Comparison of ENCODE assay signal across 22 cellular contexts in genomic region chr17:28693866-28694265, GRCh38. TPM values are rescaled to one million over a fixed set of nuclear protein-coding genes. Genes with fewer than 3 reads are reported as not detected.
"Had no signal": no experiment of that assay in that cellular context is flagged by ENCODE, and none has a peak within 500 bp of the region (broad histone marks: within the 10 kb centered on the region; RNA-seq: fewer than 3 reads in every experiment).

No MANE protein-coding gene starts in this region.

- ATAC-seq: activated CD8-positive, alpha-beta T cell treated with anti-CD3 and anti-CD28 coated beads for 36 hours; body of pancreas; gastrocnemius medialis; heart left ventricle; psoas muscle; right cardiac atrium had no signal

- H3K27me3 ChIP-seq: body of pancreas, gastrocnemius medialis, heart left ventricle, stomach, testis had no signal

- H3K4me1 Mint-ChIP-seq: activated B cell treated with CpG ODN at 0.5 μM for 24 hours; activated naive CD4-positive, alpha-beta T cell treated with anti-CD3 and anti-CD28 coated beads, Interleukin-2, amount 50 U/mL, for 24 hours; nephron had no signal

- H3K4me3 ChIP-seq: body of pancreas, coronary artery, gastrocnemius medialis, heart left ventricle, psoas muscle, skin epidermis, stomach, testis had no signal

- H3K27ac ChIP-seq: body of pancreas, coronary artery, gastrocnemius medialis, heart left ventricle, psoas muscle, skin epidermis, stomach, testis had no signal

- H3K9me3 Mint-ChIP-seq: activated B cell treated with CpG ODN at 0.5 μM for 24 hours; activated CD8-positive, alpha-beta T cell treated with anti-CD3 and anti-CD28 coated beads for 36 hours; activated naive CD4-positive, alpha-beta T cell treated with anti-CD3 and anti-CD28 coated beads, Interleukin-2, amount 50 U/mL, for 24 hours; nephron; type B pancreatic cell had no signal

- H3K27me3 Mint-ChIP-seq: activated B cell treated with CpG ODN at 0.5 μM for 24 hours; activated CD8-positive, alpha-beta T cell treated with anti-CD3 and anti-CD28 coated beads for 36 hours; activated naive CD4-positive, alpha-beta T cell treated with anti-CD3 and anti-CD28 coated beads, Interleukin-2, amount 50 U/mL, for 24 hours; type B pancreatic cell had no signal

- DNase-seq: activated B cell treated with CpG ODN at 0.5 μM for 24 hours; activated CD4-positive, alpha-beta T cell treated with anti-CD3 and anti-CD28 coated beads for 4 hours; activated CD8-positive, alpha-beta T cell treated with anti-CD3 and anti-CD28 coated beads for 36 hours; activated effector memory CD4-positive, alpha-beta T cell treated with Interleukin-2 at 50 U/mL for 16 hours; activated T-cell treated with anti-CD3 and anti-CD28 coated beads, Interleukin-2, amount 50 U/mL, for 1 hour; body of pancreas; central memory CD4-positive, alpha-beta T cell; gastrocnemius medialis; occipital lobe; right cardiac atrium; SK-N-SH; stimulated activated CD4-positive, alpha-beta T cell treated with anti-CD3 and anti-CD28 coated beads, Interleukin-15, amount 100 ng/mL, for 24 hours; stimulated activated CD4-positive, alpha-beta T cell treated with anti-CD3 and anti-CD28 coated beads, Interleukin-2, amount 100 ng/mL, for 48 hours; stomach; testis had no signal

- H3K27ac Mint-ChIP-seq: activated B cell treated with CpG ODN at 0.5 μM for 24 hours; activated CD8-positive, alpha-beta T cell treated with anti-CD3 and anti-CD28 coated beads for 36 hours; activated naive CD4-positive, alpha-beta T cell treated with anti-CD3 and anti-CD28 coated beads, Interleukin-2, amount 50 U/mL, for 24 hours; nephron; type B pancreatic cell had no signal

- H3K9me3 ChIP-seq: body of pancreas, gastrocnemius medialis, heart left ventricle, psoas muscle, SK-N-SH, stomach, testis had no signal

- H3K4me3 Mint-ChIP-seq: activated B cell treated with CpG ODN at 0.5 μM for 24 hours; activated CD8-positive, alpha-beta T cell treated with anti-CD3 and anti-CD28 coated beads for 36 hours; activated naive CD4-positive, alpha-beta T cell treated with anti-CD3 and anti-CD28 coated beads, Interleukin-2, amount 50 U/mL, for 24 hours; nephron; type B pancreatic cell had no signal

- H3K4me1 ChIP-seq: gastrocnemius medialis, heart left ventricle, psoas muscle, testis had no signal

RNA-seq across cellular contexts. Expression of gene PROCA1, which starts 17.8 kb away (rescaled TPM):
- total RNA-seq: body of pancreas had no signal
